In the genomic region with DNA sequence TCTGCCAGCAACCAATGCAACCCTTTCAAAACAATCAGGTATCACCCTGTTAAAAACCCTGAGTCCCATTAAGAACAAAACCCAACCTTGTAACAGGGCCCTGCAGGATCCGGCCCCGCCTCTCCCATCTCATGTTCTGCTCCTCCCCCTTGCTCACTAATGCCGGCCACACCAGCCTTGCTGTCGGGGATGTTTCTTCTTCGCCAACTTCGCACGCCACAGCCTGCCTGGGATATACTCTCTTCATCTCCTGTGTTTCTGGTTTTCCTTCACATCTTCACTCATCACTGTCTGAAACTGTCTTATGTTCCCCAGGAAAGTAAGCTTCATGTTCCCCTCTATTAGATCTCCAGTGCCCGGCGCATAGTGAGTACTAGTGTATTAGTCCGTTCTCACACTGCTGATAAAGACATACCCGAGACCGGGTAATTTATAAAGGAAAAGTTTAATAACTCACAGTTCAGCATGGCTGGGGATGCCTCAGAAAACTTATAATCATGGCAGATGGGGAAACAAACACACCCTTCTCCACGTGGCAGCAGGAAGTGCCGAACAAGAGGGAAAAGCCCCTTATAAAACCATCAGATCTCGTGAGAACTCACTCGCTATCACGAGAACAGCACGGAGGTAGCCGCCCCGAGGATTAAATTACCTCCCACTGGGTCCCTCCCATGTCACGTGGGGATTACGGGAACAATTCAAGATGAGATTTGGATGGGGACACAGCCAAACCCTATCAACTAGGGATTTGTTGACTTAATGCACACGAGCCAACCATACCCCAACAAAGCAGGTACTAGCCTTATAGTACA, we compare ENCODE assay signal across 9 cellular contexts. TPM values are rescaled to one million over a fixed set of nuclear protein-coding genes. Genes with fewer than 3 reads are reported as not detected.
DNase-seq lines count a peak whose midpoint lies in the region; ATAC-seq and TF ChIP-seq lines count a peak whose summit lies in the region.
"Had no signal": no experiment of that assay in that cellular context is flagged by ENCODE, and none has a peak within 500 bp of the region (broad histone marks: within the 10 kb centered on the region; RNA-seq: fewer than 3 reads in every experiment).

No MANE protein-coding gene starts in this region.

- TF ChIP-seq CTCF in A673 (conservative IDR thresholded peaks at IDR 0.05; ENCODE audit: low read depth, low read length) (no peak), lower lobe of right lung (IDR thresholded peaks at IDR 0.05) (no peak)

- POLR2A ChIA-PET in A673 (lab: Charles Lee; ENCODE audit: low non-redundant PET) = no interaction called here

- peak; percentile 20 for DNase-seq in A673 (ENCODE audit: low spot score)
- peak; percentile 93 for DNase-seq in NCI-H2029 (lab: John Stamatoyannopoulos, UW)
- peak; percentile 78 for DNase-seq in ecto neural progenitor cell (ENCODE audit: low spot score)
- peak; percentile 68 for DNase-seq in lower lobe of right lung
- no peak for DNase-seq in Kasumi-1 (lab: John Stamatoyannopoulos, UW)
- DNase-seq in activated gamma-delta T cell (lab: John Stamatoyannopoulos, UW) = no peak
- DNase-seq in activated CD4-positive, alpha-beta T cell treated with anti-CD3 and anti-CD28 coated beads, Interleukin-2, amount 50 U/mL, for 4 hours = no peak

- intact Hi-C loops in A673 (cut with micrococcal nuclease; ENCODE audit: unreplicated experiment) = loop anchor here (10.0 kb wide), 1 partner anchor 549 kb away; no protein-coding TSS in a partner anchor
- intact Hi-C loops in lower lobe of right lung (cut with DNase I) = no loop called here

- ATAC-seq in lower lobe of right lung (peak; percentile 72 to 81), GM18861 (IDR thresholded peaks at IDR 0.05; ENCODE audit: unreplicated experiment) (no peak)

- BruUV-seq in A673 (replicated peaks; lab: Mats Ljungman, UMichigan) = no TSS peak

- H3K4me3 ChIP-seq in A673 (ENCODE audit: low read depth, low read length, poor library complexity, severe bottlenecking) (no peak overlapping the region), lower lobe of right lung (peak overlapping the region; percentile 44)

- H3K36me3 ChIP-seq in A673 (ENCODE audit: insufficient read depth, low read length, poor library complexity, severe bottlenecking) = peaks cover 28% of the 10 kb centered on the region
- peaks cover 31% of the 10 kb centered on the region for H3K36me3 ChIP-seq in lower lobe of right lung

- H3K9me3 ChIP-seq in A673 (ENCODE audit: low read depth, low read length, poor library complexity, severe bottlenecking) (no peaks in the 10 kb centered on the region), lower lobe of right lung (no peaks in the 10 kb centered on the region)

- H3K27ac ChIP-seq in A673 (ENCODE audit: low read depth, low read length, poor library complexity, severe bottlenecking) (no peak overlapping the region), lower lobe of right lung (no peak overlapping the region)
- H3K27ac ChIP-seq: parathyroid adenoma had no signal

- H3K4me1 ChIP-seq in A673 (ENCODE audit: insufficient read depth, low read length, poor library complexity, severe bottlenecking) = peaks cover 4% of the 10 kb centered on the region
- H3K4me1 ChIP-seq in lower lobe of right lung = peaks cover 56% of the 10 kb centered on the region

- CTCF ChIA-PET in A673 (lab: Charles Lee) = no interaction called here

- H3K27me3 ChIP-seq in A673 (replicated peaks; ENCODE audit: insufficient read depth, low read depth, low read length, poor library complexity) (no peaks in the 10 kb centered on the region), lower lobe of right lung (ENCODE audit: low read depth) (no peaks in the 10 kb centered on the region)

RNA-seq across cellular contexts. Expression of a gene that starts 5.1 kb away (rescaled TPM):
- total RNA-seq in A673 (2021) (16.4 and 20.6 TPM in 2 replicates), lower lobe of right lung (11.9 TPM)

RNA-seq across cellular contexts. Expression of a gene that starts 25.3 kb away (rescaled TPM):
- total RNA-seq in A673 (2021) (0.37 TPM in 1 of 2 replicates, not detected in the other), lower lobe of right lung (11.5 TPM)

RNA-seq across cellular contexts. Expression of a gene that starts 32.9 kb away (rescaled TPM):
- total RNA-seq in A673 (2021) (1.3 and 1.4 TPM in 2 replicates), lower lobe of right lung (2.0 TPM)

Comparison
In these comparisons a context has a peak if more than half of its experiments do, and no peak if none do; other contexts are left out.
1. DNase-seq: peak in A673 (single experiment), NCI-H2029 (single experiment), ecto neural progenitor cell (single experiment) and lower lobe of right lung (single experiment); none in Kasumi-1 (0 of 2), activated gamma-delta T cell (single experiment) and activated CD4-positive, alpha-beta T cell treated with anti-CD3 and anti-CD28 coated beads, Interleukin-2, amount 50 U/mL, for 4 hours (0 of 2).